In the genomic region with DNA sequence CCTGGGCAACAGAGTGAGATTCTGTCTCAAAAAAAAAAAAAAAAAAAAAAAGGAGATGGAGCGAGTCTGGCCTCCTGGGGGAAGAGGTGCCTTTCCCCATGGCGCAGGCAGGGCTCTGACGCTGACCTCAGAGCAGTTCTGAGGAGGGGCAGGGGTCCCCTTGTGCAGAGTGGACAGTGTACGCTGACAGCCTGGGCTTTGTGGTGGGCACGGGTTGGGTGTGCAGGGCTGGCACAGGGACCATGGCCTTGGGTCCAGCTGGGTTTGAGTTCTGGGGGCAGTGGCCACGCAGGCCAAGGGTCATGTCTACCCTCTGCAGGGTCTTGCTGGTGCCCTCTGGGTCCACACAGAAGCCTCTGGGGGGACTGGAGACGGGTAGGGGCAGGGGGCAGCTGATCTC, we compare ENCODE assay signal across 1 cellular context.
TF ChIP-seq lines count a peak whose summit lies in the region.

No MANE protein-coding gene starts in this region.

TF ChIP-seq in HepG2, 621 proteins besides CTCF, POLR2A, EP300 and RAD21:
- TF ChIP-seq RELA (CRISPR knock-in tag; IDR thresholded peaks at IDR 0.05): no peak
